ENCODE assay signal across 1 cellular context in genomic region chr11:68271781-68272608, GRCh38.
TF ChIP-seq lines count a peak whose summit lies in the region.

C11orf24 (minus strand) TSS chr11:68271973; CDS start chr11:68263767, 8,206 bp downstream.

TF ChIP-seq in K562, 482 proteins besides CTCF, POLR2A, EP300 and RAD21 (continued from another document and continues in another):
- no peak for TF ChIP-seq PRDM10 (IDR thresholded peaks at IDR 0.05; ENCODE audit: partially characterized antibody)
- no peak for TF ChIP-seq WHSC1 (IDR thresholded peaks at IDR 0.05; ENCODE audit: low read length)
- peak; percentile 77 for TF ChIP-seq RBM22 (IDR thresholded peaks at IDR 0.05; ENCODE audit: low read depth, low read length, poor library complexity, severe bottlenecking)
- peak; percentile 90 for TF ChIP-seq KDM5B (IDR thresholded peaks at IDR 0.05; ENCODE audit: insufficient replicate concordance, low read depth, low read length)
- peak; percentile 67 for TF ChIP-seq EGR1 (conservative IDR thresholded peaks at IDR 0.05)
- peak; percentile 76 for TF ChIP-seq ZNF589 (CRISPR knock-in tag; IDR thresholded peaks at IDR 0.05; ENCODE audit: low read depth)
- TF ChIP-seq SREBF2 (CRISPR knock-in tag; IDR thresholded peaks at IDR 0.05): peak; percentile 36; the same call in 1 of the 2 replicates
- TF ChIP-seq STAG1 (CRISPR knock-in tag; IDR thresholded peaks at IDR 0.05; ENCODE audit: borderline replicate concordance): no peak
- TF ChIP-seq GTF2E2 (tag; IDR thresholded peaks at IDR 0.05): peak; percentile 91
- peak; percentile 23 for TF ChIP-seq HNRNPLL (IDR thresholded peaks at IDR 0.05; ENCODE audit: low read depth, low read length, poor library complexity, severe bottlenecking)
- no peak for TF ChIP-seq ZNF551 (CRISPR knock-in tag; IDR thresholded peaks at IDR 0.05)
- TF ChIP-seq, protein P1, sequence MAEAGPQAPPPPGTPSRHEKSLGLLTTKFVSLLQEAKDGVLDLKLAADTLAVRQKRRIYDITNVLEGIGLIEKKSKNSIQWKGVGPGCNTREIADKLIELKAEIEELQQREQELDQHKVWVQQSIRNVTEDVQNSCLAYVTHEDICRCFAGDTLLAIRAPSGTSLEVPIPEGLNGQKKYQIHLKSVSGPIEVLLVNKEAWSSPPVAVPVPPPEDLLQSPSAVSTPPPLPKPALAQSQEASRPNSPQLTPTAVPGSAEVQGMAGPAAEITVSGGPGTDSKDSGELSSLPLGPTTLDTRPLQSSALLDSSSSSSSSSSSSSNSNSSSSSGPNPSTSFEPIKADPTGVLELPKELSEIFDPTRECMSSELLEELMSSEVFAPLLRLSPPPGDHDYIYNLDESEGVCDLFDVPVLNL (CRISPR knock-in tag; IDR thresholded peaks at IDR 0.05; ENCODE audit: low read depth): peak; percentile 11; the same call in 1 of the 2 replicates
- TF ChIP-seq TAF9B (IDR thresholded peaks at IDR 0.05; ENCODE audit: partially characterized antibody): peak; percentile 82
- TF ChIP-seq, protein P2, sequence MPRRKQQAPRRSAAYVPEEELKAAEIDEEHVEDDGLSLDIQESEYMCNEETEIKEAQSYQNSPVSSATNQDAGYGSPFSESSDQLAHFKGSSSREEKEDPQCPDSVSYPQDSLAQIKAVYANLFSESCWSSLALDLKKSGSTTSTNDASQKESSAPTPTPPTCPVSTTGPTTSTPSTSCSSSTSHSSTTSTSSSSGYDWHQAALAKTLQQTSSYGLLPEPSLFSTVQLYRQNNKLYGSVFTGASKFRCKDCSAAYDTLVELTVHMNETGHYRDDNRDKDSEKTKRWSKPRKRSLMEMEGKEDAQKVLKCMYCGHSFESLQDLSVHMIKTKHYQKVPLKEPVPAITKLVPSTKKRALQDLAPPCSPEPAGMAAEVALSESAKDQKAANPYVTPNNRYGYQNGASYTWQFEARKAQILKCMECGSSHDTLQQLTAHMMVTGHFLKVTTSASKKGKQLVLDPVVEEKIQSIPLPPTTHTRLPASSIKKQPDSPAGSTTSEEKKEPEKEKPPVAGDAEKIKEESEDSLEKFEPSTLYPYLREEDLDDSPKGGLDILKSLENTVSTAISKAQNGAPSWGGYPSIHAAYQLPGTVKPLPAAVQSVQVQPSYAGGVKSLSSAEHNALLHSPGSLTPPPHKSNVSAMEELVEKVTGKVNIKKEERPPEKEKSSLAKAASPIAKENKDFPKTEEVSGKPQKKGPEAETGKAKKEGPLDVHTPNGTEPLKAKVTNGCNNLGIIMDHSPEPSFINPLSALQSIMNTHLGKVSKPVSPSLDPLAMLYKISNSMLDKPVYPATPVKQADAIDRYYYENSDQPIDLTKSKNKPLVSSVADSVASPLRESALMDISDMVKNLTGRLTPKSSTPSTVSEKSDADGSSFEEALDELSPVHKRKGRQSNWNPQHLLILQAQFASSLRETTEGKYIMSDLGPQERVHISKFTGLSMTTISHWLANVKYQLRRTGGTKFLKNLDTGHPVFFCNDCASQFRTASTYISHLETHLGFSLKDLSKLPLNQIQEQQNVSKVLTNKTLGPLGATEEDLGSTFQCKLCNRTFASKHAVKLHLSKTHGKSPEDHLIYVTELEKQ (CRISPR knock-in tag; IDR thresholded peaks at IDR 0.05): no peak
- TF ChIP-seq FIP1L1 (IDR thresholded peaks at IDR 0.05; ENCODE audit: low read depth, low read length, poor library complexity, severe bottlenecking): peak; percentile 79
- peak in 1 of 2 experiments; percentile 61; a peak in 3 of 4 replicates for TF ChIP-seq HDAC1 (IDR thresholded peaks at IDR 0.05)
- peak; percentile 50; the same call in 1 of the 2 replicates for TF ChIP-seq PREB (CRISPR knock-in tag; IDR thresholded peaks at IDR 0.05)
- TF ChIP-seq, protein P3, sequence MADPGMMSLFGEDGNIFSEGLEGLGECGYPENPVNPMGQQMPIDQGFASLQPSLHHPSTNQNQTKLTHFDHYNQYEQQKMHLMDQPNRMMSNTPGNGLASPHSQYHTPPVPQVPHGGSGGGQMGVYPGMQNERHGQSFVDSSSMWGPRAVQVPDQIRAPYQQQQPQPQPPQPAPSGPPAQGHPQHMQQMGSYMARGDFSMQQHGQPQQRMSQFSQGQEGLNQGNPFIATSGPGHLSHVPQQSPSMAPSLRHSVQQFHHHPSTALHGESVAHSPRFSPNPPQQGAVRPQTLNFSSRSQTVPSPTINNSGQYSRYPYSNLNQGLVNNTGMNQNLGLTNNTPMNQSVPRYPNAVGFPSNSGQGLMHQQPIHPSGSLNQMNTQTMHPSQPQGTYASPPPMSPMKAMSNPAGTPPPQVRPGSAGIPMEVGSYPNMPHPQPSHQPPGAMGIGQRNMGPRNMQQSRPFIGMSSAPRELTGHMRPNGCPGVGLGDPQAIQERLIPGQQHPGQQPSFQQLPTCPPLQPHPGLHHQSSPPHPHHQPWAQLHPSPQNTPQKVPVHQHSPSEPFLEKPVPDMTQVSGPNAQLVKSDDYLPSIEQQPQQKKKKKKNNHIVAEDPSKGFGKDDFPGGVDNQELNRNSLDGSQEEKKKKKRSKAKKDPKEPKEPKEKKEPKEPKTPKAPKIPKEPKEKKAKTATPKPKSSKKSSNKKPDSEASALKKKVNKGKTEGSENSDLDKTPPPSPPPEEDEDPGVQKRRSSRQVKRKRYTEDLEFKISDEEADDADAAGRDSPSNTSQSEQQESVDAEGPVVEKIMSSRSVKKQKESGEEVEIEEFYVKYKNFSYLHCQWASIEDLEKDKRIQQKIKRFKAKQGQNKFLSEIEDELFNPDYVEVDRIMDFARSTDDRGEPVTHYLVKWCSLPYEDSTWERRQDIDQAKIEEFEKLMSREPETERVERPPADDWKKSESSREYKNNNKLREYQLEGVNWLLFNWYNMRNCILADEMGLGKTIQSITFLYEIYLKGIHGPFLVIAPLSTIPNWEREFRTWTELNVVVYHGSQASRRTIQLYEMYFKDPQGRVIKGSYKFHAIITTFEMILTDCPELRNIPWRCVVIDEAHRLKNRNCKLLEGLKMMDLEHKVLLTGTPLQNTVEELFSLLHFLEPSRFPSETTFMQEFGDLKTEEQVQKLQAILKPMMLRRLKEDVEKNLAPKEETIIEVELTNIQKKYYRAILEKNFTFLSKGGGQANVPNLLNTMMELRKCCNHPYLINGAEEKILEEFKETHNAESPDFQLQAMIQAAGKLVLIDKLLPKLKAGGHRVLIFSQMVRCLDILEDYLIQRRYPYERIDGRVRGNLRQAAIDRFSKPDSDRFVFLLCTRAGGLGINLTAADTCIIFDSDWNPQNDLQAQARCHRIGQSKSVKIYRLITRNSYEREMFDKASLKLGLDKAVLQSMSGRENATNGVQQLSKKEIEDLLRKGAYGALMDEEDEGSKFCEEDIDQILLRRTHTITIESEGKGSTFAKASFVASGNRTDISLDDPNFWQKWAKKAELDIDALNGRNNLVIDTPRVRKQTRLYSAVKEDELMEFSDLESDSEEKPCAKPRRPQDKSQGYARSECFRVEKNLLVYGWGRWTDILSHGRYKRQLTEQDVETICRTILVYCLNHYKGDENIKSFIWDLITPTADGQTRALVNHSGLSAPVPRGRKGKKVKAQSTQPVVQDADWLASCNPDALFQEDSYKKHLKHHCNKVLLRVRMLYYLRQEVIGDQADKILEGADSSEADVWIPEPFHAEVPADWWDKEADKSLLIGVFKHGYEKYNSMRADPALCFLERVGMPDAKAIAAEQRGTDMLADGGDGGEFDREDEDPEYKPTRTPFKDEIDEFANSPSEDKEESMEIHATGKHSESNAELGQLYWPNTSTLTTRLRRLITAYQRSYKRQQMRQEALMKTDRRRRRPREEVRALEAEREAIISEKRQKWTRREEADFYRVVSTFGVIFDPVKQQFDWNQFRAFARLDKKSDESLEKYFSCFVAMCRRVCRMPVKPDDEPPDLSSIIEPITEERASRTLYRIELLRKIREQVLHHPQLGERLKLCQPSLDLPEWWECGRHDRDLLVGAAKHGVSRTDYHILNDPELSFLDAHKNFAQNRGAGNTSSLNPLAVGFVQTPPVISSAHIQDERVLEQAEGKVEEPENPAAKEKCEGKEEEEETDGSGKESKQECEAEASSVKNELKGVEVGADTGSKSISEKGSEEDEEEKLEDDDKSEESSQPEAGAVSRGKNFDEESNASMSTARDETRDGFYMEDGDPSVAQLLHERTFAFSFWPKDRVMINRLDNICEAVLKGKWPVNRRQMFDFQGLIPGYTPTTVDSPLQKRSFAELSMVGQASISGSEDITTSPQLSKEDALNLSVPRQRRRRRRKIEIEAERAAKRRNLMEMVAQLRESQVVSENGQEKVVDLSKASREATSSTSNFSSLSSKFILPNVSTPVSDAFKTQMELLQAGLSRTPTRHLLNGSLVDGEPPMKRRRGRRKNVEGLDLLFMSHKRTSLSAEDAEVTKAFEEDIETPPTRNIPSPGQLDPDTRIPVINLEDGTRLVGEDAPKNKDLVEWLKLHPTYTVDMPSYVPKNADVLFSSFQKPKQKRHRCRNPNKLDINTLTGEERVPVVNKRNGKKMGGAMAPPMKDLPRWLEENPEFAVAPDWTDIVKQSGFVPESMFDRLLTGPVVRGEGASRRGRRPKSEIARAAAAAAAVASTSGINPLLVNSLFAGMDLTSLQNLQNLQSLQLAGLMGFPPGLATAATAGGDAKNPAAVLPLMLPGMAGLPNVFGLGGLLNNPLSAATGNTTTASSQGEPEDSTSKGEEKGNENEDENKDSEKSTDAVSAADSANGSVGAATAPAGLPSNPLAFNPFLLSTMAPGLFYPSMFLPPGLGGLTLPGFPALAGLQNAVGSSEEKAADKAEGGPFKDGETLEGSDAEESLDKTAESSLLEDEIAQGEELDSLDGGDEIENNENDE (IDR thresholded peaks at IDR 0.05; ENCODE audit: low read depth, low read length): no peak
- TF ChIP-seq CLOCK (CRISPR knock-in tag; IDR thresholded peaks at IDR 0.05; ENCODE audit: borderline replicate concordance): no peak
- TF ChIP-seq SAFB2 (IDR thresholded peaks at IDR 0.05; ENCODE audit: borderline replicate concordance, low read depth, low read length, severe bottlenecking): no peak
- no peak for TF ChIP-seq CREB5 (CRISPR knock-in tag; IDR thresholded peaks at IDR 0.05)
- 0 out of 2 replicates have a peak, but pooled peaks have one; percentile 9 for TF ChIP-seq LEF1 (IDR thresholded peaks at IDR 0.05)
- TF ChIP-seq SUPT5H (IDR thresholded peaks at IDR 0.05): peak; percentile 91
- TF ChIP-seq ZBED1 (IDR thresholded peaks at IDR 0.05): no peak
- 0 out of 2 replicates have a peak, but pooled peaks have one; percentile 49 for TF ChIP-seq KLF13 (tag; IDR thresholded peaks at IDR 0.05; ENCODE audit: borderline replicate concordance, low read depth)
- 0 out of 2 replicates have a peak, but pooled peaks have one; percentile 64 for TF ChIP-seq ZNF584 (CRISPR knock-in tag; IDR thresholded peaks at IDR 0.05; ENCODE audit: low read depth)
- no peak for TF ChIP-seq RCOR1 (IDR thresholded peaks at IDR 0.05; ENCODE audit: borderline replicate concordance in 1 of 2, low read depth in 2 of 2, low read length in 2 of 2)
- no peak for TF ChIP-seq RFX7 (CRISPR knock-in tag; IDR thresholded peaks at IDR 0.05)
